10 cellular contexts compared by ENCODE assay signal in genomic region chr3:45123841-45124269, GRCh38. TPM values are rescaled to one million over a fixed set of nuclear protein-coding genes. Genes with fewer than 3 reads are reported as not detected.
DNase-seq lines count a peak whose midpoint lies in the region; ATAC-seq and TF ChIP-seq lines count a peak whose summit lies in the region.
"Had no signal": no experiment of that assay in that cellular context is flagged by ENCODE, and none has a peak within 500 bp of the region (broad histone marks: within the 10 kb centered on the region; RNA-seq: fewer than 3 reads in every experiment).

No MANE protein-coding gene starts in this region.

- no peaks in the 10 kb centered on the region for H3K9me3 ChIP-seq in colonic mucosa
- H3K9me3 ChIP-seq in naive thymus-derived CD4-positive, alpha-beta T cell (ENCODE audit: control insufficient read depth in 2 of 3, low read length in 3 of 3) = no peaks in the 10 kb centered on the region

- no peak overlapping the region for H3K4me3 Mint-ChIP-seq in naive thymus-derived CD4-positive, alpha-beta T cell
- H3K4me3 Mint-ChIP-seq: central memory CD8-positive, alpha-beta T cell had no signal

- peaks cover 32% of the 10 kb centered on the region for H3K4me1 ChIP-seq in colonic mucosa
- peaks cover 2 to 5% of the 10 kb centered on the region in 2 donors for H3K4me1 ChIP-seq in naive thymus-derived CD4-positive, alpha-beta T cell (ENCODE audit: control insufficient read depth in 2 of 2, insufficient read depth in 2 of 2, low read length in 2 of 2)

- intact Hi-C loops in colonic mucosa (cut with DNase I) = no loop called here
- intact Hi-C loops in naive thymus-derived CD4-positive, alpha-beta T cell (cut with micrococcal nuclease) = no loop called here

- TF ChIP-seq CTCF in colonic mucosa (IDR thresholded peaks at IDR 0.05) = no peak

- peak; percentile 52 for ATAC-seq in naive thymus-derived CD4-positive, alpha-beta T cell
- no peak for ATAC-seq in HG02571 (IDR thresholded peaks at IDR 0.05; ENCODE audit: unreplicated experiment)

- peaks cover 0 to 31% (median 5%) of the 10 kb centered on the region in 5 donors for H3K27me3 Mint-ChIP-seq in naive thymus-derived CD4-positive, alpha-beta T cell

- CTCF ChIA-PET in naive thymus-derived CD4-positive, alpha-beta T cell (lab: Charles Lee) = interaction anchor here (0.7 kb wide), 1 partner anchor 82 kb away, joined by 5 read pairs; no protein-coding TSS in a partner anchor

- POLR2A ChIA-PET in naive thymus-derived CD4-positive, alpha-beta T cell (lab: Charles Lee) = no interaction called here

- H3K27ac Mint-ChIP-seq in naive thymus-derived CD4-positive, alpha-beta T cell = no peak overlapping the region

- H3K4me3 ChIP-seq in colonic mucosa = no peak overlapping the region
- H3K4me3 ChIP-seq in naive thymus-derived CD4-positive, alpha-beta T cell (ENCODE audit: low read length) = no peak overlapping the region

- H3K27me3 ChIP-seq in colonic mucosa = no peaks in the 10 kb centered on the region
- H3K27me3 ChIP-seq in naive thymus-derived CD4-positive, alpha-beta T cell (ENCODE audit: control insufficient read depth in 2 of 2, insufficient read depth in 2 of 2, low read length in 2 of 2) = peaks cover 0 to 3% of the 10 kb centered on the region in 2 donors

- peak overlapping the region in 1 of 2 donors; percentile 65 for H3K9ac ChIP-seq in colonic mucosa (ENCODE audit: low read depth in 2 of 2, low read length in 2 of 2)

- peaks cover 0 to 17% (median 0%) of the 10 kb centered on the region in 5 donors for H3K36me3 Mint-ChIP-seq in naive thymus-derived CD4-positive, alpha-beta T cell

- DNase-seq in COLO829 (ENCODE audit: low spot score) (peak; percentile 74), LoVo (ENCODE audit: low spot score) (peak; percentile 54), colonic mucosa (no peak), SK-N-DZ (ENCODE audit: low spot score) (no peak), activated gamma-delta T cell treated with Interleukin-2 at 50 U/mL for 16 hours (no peak)
- DNase-seq in naive thymus-derived CD4-positive, alpha-beta T cell = no peak
- DNase-seq in activated T-cell treated with anti-CD3 and anti-CD28 coated beads, Interleukin-2, amount 50 U/mL, for 1 hour = no peak
- DNase-seq: activated CD4-positive, alpha-beta T cell treated with anti-CD3 and anti-CD28 coated beads for 4 hours had no signal

- peaks cover 2 to 49% (median 14%) of the 10 kb centered on the region in 7 donors for H3K4me1 Mint-ChIP-seq in naive thymus-derived CD4-positive, alpha-beta T cell

- H3K9me3 Mint-ChIP-seq in naive thymus-derived CD4-positive, alpha-beta T cell = no peaks in the 10 kb centered on the region
- H3K9me3 Mint-ChIP-seq: central memory CD8-positive, alpha-beta T cell had no signal

- no peaks in the 10 kb centered on the region for H3K36me3 ChIP-seq in colonic mucosa
- H3K36me3 ChIP-seq in naive thymus-derived CD4-positive, alpha-beta T cell (ENCODE audit: control insufficient read depth in 2 of 3, insufficient read depth in 3 of 3, low read length in 3 of 3) = no peaks in the 10 kb centered on the region

- peak overlapping the region; percentile 86 for H3K27ac ChIP-seq in colonic mucosa
- H3K27ac ChIP-seq in naive thymus-derived CD4-positive, alpha-beta T cell (ENCODE audit: low read depth, low read length) = no peak overlapping the region

RNA-seq across cellular contexts. Expression of gene CDCP1, which starts 22.3 kb away (rescaled TPM):
- total RNA-seq in colonic mucosa = 100 to 1,000 TPM in 1 of 2 donors, 10 to 100 TPM in 1; 84.5 to 107 TPM
- 1 to 10 TPM in 2 of 5 experiments, under 1 TPM in 3; 0.05 to 7.2 (median 0.81) TPM for total RNA-seq in naive thymus-derived CD4-positive, alpha-beta T cell
- 1 to 10 TPM in 1 of 2 donors, under 1 TPM in 1; 0.21 to 1.0 TPM for polyA plus RNA-seq in naive thymus-derived CD4-positive, alpha-beta T cell
- polyA plus RNA-seq in SK-N-DZ (2014; cell fraction: cytosol; rRNA removed) = not detected in 2 replicates
- not detected in 2 replicates for polyA plus RNA-seq in SK-N-DZ (2014; cell fraction: nucleus; rRNA removed)

Comparison
In these comparisons a context has a peak if more than half of its experiments do, and no peak if none do; other contexts are left out.
1. DNase-seq: peak in COLO829 (single experiment) and LoVo (single experiment); none in colonic mucosa (single experiment), naive thymus-derived CD4-positive, alpha-beta T cell (0 of 9), SK-N-DZ (single experiment), activated gamma-delta T cell treated with Interleukin-2 at 50 U/mL for 16 hours (single experiment) and activated T-cell treated with anti-CD3 and anti-CD28 coated beads, Interleukin-2, amount 50 U/mL, for 1 hour (single experiment).
2. RNA of gene CDCP1, which starts 22.3 kb away (total RNA-seq): 84.5 to 107 TPM in colonic mucosa; 0.05 to 7.2 TPM in naive thymus-derived CD4-positive, alpha-beta T cell; every median in the first group is over 10 times any median in the second.